ENCODE assay signal across 7 cellular contexts in genomic region chr6:113805167-113805835, GRCh38. TPM values are rescaled to one million over a fixed set of nuclear protein-coding genes. Genes with fewer than 3 reads are reported as not detected.
DNase-seq lines count a peak whose midpoint lies in the region; ATAC-seq and TF ChIP-seq lines count a peak whose summit lies in the region.

No MANE protein-coding gene starts in this region.

- peak; percentile 90 for ATAC-seq in GM19438 (IDR thresholded peaks at IDR 0.05; ENCODE audit: low read depth, unreplicated experiment)
- peak; percentile 91 for ATAC-seq in HG03064 (IDR thresholded peaks at IDR 0.05; ENCODE audit: low read depth, unreplicated experiment)
- peak; percentile 81 for ATAC-seq in stimulated activated memory B cell treated with anti-CD40 and anti-IgM and Interleukin-4, amounts not matched to agents 10 μg/mL and 1 μg/mL and 100 μg/mL, for 72 hours

- in situ Hi-C loops in ACHN (cut with HindIII; ENCODE audit: low pct_ligation_motif_present, low pct_unique_long_range_greater_than_20kb, low sequenced_read_pairs): no loop called here

- DNase-seq in SIG-M5 treated with dmso at 0.1 percent for 504 hours (lab: John Stamatoyannopoulos, UW; ENCODE audit: unreplicated experiment) (peak; percentile 79), ACHN (no peak), mesothelial cell of epicardium (ENCODE audit: low spot score in 2 of 2, unreplicated experiment in 2 of 2) (no peak)
- no peak for DNase-seq in stimulated activated CD4-positive, alpha-beta T cell treated with anti-CD3 and anti-CD28 coated beads, Interleukin-2, amount 100 ng/mL, for 24 hours

- H3K4me3 Mint-ChIP-seq in stimulated activated memory B cell treated with anti-CD40 and anti-IgM and Interleukin-4, amounts not matched to agents 10 μg/mL and 1 μg/mL and 100 μg/mL, for 72 hours: no peak overlapping the region
- no peak overlapping the region for H3K4me3 Mint-ChIP-seq in mesothelial cell of epicardium

- H3K4me1 Mint-ChIP-seq in stimulated activated memory B cell treated with anti-CD40 and anti-IgM and Interleukin-4, amounts not matched to agents 10 μg/mL and 1 μg/mL and 100 μg/mL, for 72 hours: peaks cover 53% of the 10 kb centered on the region
- H3K4me1 Mint-ChIP-seq in mesothelial cell of epicardium: no peaks in the 10 kb centered on the region

- H3K27ac Mint-ChIP-seq in stimulated activated memory B cell treated with anti-CD40 and anti-IgM and Interleukin-4, amounts not matched to agents 10 μg/mL and 1 μg/mL and 100 μg/mL, for 72 hours: peak overlapping the region; percentile 65
- no peak overlapping the region for H3K27ac Mint-ChIP-seq in mesothelial cell of epicardium

- no peaks in the 10 kb centered on the region for H3K27me3 Mint-ChIP-seq in stimulated activated memory B cell treated with anti-CD40 and anti-IgM and Interleukin-4, amounts not matched to agents 10 μg/mL and 1 μg/mL and 100 μg/mL, for 72 hours
- H3K27me3 Mint-ChIP-seq in mesothelial cell of epicardium (ENCODE audit: low read depth): no peaks in the 10 kb centered on the region

- H3K36me3 Mint-ChIP-seq in stimulated activated memory B cell treated with anti-CD40 and anti-IgM and Interleukin-4, amounts not matched to agents 10 μg/mL and 1 μg/mL and 100 μg/mL, for 72 hours: no peaks in the 10 kb centered on the region
- no peaks in the 10 kb centered on the region for H3K36me3 Mint-ChIP-seq in mesothelial cell of epicardium

- H3K9me3 Mint-ChIP-seq in stimulated activated memory B cell treated with anti-CD40 and anti-IgM and Interleukin-4, amounts not matched to agents 10 μg/mL and 1 μg/mL and 100 μg/mL, for 72 hours: no peaks in the 10 kb centered on the region
- peaks cover 6% of the 10 kb centered on the region for H3K9me3 Mint-ChIP-seq in mesothelial cell of epicardium

- TF ChIP-seq CTCF in mesothelial cell of epicardium (IDR thresholded peaks at IDR 0.05; ENCODE audit: unreplicated experiment): no peak

RNA-seq across cellular contexts. Expression of gene MARCKS, which starts 51.8 kb away (rescaled TPM):
- 174 to 179 TPM (median 174 TPM) in 3 replicates for total RNA-seq in mesothelial cell of epicardium
